In genomic region chr21:35390013-35390776, GRCh38 we compare ENCODE assay signal across 14 cellular contexts.
DNase-seq lines count a peak whose midpoint lies in the region; ATAC-seq, FAIRE-seq and TF ChIP-seq lines count a peak whose summit lies in the region.
"Had no signal": no experiment of that assay in that cellular context is flagged by ENCODE, and none has a peak within 500 bp of the region (broad histone marks: within the 10 kb centered on the region; RNA-seq: fewer than 3 reads in every experiment).

No MANE protein-coding gene starts in this region.

- peaks cover 8% of the 10 kb centered on the region for H3K9me3 Mint-ChIP-seq in stimulated activated naive CD8-positive, alpha-beta T cell treated with anti-CD3 and anti-CD28 coated beads, Interleukin-15, Interleukin-2, amounts not matched to agents 100 ng/mL and 50 ng/mL, for 24 hours
- peaks cover 0 to 10% of the 10 kb centered on the region in 2 donors for H3K9me3 Mint-ChIP-seq in stimulated activated naive CD8-positive, alpha-beta T cell treated with anti-CD3 and anti-CD28 coated beads, Interleukin-15, amount 100 ng/mL, for 72 hours
- H3K9me3 Mint-ChIP-seq in naive thymus-derived CD4-positive, alpha-beta T cell, result peaks cover 0 to 8% (median 2%) of the 10 kb centered on the region in 11 donors
- H3K9me3 Mint-ChIP-seq: CD4-positive, alpha-beta T cell; effector memory CD8-positive, alpha-beta T cell; H9 had no signal

- no peak overlapping the region for H3K4me3 ChIP-seq in fibroblast of mammary gland (ENCODE audit: control insufficient read depth, low read depth, low read length)
- H3K4me3 ChIP-seq in naive thymus-derived CD4-positive, alpha-beta T cell (ENCODE audit: low read length), result no peak overlapping the region
- no peak overlapping the region for H3K4me3 ChIP-seq in kidney (ENCODE audit: low read length in 2 of 2)
- H3K4me3 ChIP-seq: transverse colon had no signal

- peaks cover 30% of the 10 kb centered on the region for H3K4me1 Mint-ChIP-seq in stimulated activated naive CD8-positive, alpha-beta T cell treated with anti-CD3 and anti-CD28 coated beads, Interleukin-15, Interleukin-2, amounts not matched to agents 100 ng/mL and 50 ng/mL, for 24 hours (ENCODE audit: low read depth)
- H3K4me1 Mint-ChIP-seq in stimulated activated naive CD8-positive, alpha-beta T cell treated with anti-CD3 and anti-CD28 coated beads, Interleukin-15, amount 100 ng/mL, for 72 hours, result no peaks in the 10 kb centered on the region
- H3K4me1 Mint-ChIP-seq in naive thymus-derived CD4-positive, alpha-beta T cell, result no peaks in the 10 kb centered on the region
- H3K4me1 Mint-ChIP-seq: H9 had no signal

- H3K27me3 Mint-ChIP-seq in stimulated activated naive CD8-positive, alpha-beta T cell treated with anti-CD3 and anti-CD28 coated beads, Interleukin-15, Interleukin-2, amounts not matched to agents 100 ng/mL and 50 ng/mL, for 24 hours, result no peaks in the 10 kb centered on the region
- H3K27me3 Mint-ChIP-seq in stimulated activated naive CD8-positive, alpha-beta T cell treated with anti-CD3 and anti-CD28 coated beads, Interleukin-15, amount 100 ng/mL, for 72 hours, result no peaks in the 10 kb centered on the region
- H3K27me3 Mint-ChIP-seq in naive thymus-derived CD4-positive, alpha-beta T cell, result peaks cover 0 to 3% (median 0%) of the 10 kb centered on the region in 5 donors
- H3K27me3 Mint-ChIP-seq: CD4-positive, alpha-beta T cell had no signal

- no peaks in the 10 kb centered on the region for H3K36me3 ChIP-seq in naive thymus-derived CD4-positive, alpha-beta T cell (ENCODE audit: control insufficient read depth in 2 of 3, insufficient read depth in 3 of 3, low read length in 3 of 3)
- H3K36me3 ChIP-seq in kidney (ENCODE audit: control insufficient read depth in 1 of 2, insufficient read depth in 2 of 2, low read length in 2 of 2), result no peaks in the 10 kb centered on the region
- H3K36me3 ChIP-seq: transverse colon had no signal

- no peaks in the 10 kb centered on the region for H3K36me3 Mint-ChIP-seq in stimulated activated naive CD8-positive, alpha-beta T cell treated with anti-CD3 and anti-CD28 coated beads, Interleukin-15, Interleukin-2, amounts not matched to agents 100 ng/mL and 50 ng/mL, for 24 hours (ENCODE audit: low read depth)
- peaks cover 0 to 8% (median 5%) of the 10 kb centered on the region in 5 donors for H3K36me3 Mint-ChIP-seq in naive thymus-derived CD4-positive, alpha-beta T cell

- DNase-seq in stimulated activated naive CD8-positive, alpha-beta T cell treated with anti-CD3 and anti-CD28 coated beads, Interleukin-15, amount 100 ng/mL, for 72 hours, result no peak
- DNase-seq in NCI-H69 (lab: John Stamatoyannopoulos, UW) (peak; percentile 75), fibroblast of mammary gland (ENCODE audit: low read depth) (peak; percentile 62), kidney (no peak)
- DNase-seq in naive thymus-derived CD4-positive, alpha-beta T cell, result no peak
- DNase-seq: CD4-positive, alpha-beta T cell; effector memory CD8-positive, alpha-beta T cell; H9; mesendoderm; transverse colon had no signal

- no peak for FAIRE-seq in kidney (lab: Jason Lieb, UNC)
- FAIRE-seq: TTC549 had no signal

- H3K9me3 ChIP-seq in naive thymus-derived CD4-positive, alpha-beta T cell (ENCODE audit: control insufficient read depth in 2 of 3, low read length in 3 of 3), result no peaks in the 10 kb centered on the region
- no peaks in the 10 kb centered on the region for H3K9me3 ChIP-seq in kidney (ENCODE audit: control insufficient read depth in 1 of 2, low read length in 2 of 2)
- H3K9me3 ChIP-seq: transverse colon had no signal

- ATAC-seq in stimulated activated naive CD8-positive, alpha-beta T cell treated with anti-CD3 and anti-CD28 coated beads, Interleukin-15, amount 100 ng/mL, for 72 hours, result no peak
- no peak for ATAC-seq in GM19328 (IDR thresholded peaks at IDR 0.05; ENCODE audit: unreplicated experiment)
- no peak for ATAC-seq in naive thymus-derived CD4-positive, alpha-beta T cell
- no peak for ATAC-seq in GM19463 (IDR thresholded peaks at IDR 0.05; ENCODE audit: unreplicated experiment)
- ATAC-seq: effector memory CD8-positive, alpha-beta T cell had no signal

- POLR2A ChIA-PET in naive thymus-derived CD4-positive, alpha-beta T cell (lab: Charles Lee), result no interaction called here

- H3K27ac Mint-ChIP-seq in stimulated activated naive CD8-positive, alpha-beta T cell treated with anti-CD3 and anti-CD28 coated beads, Interleukin-15, Interleukin-2, amounts not matched to agents 100 ng/mL and 50 ng/mL, for 24 hours, result peak overlapping the region; percentile 51
- H3K27ac Mint-ChIP-seq in stimulated activated naive CD8-positive, alpha-beta T cell treated with anti-CD3 and anti-CD28 coated beads, Interleukin-15, amount 100 ng/mL, for 72 hours, result no peak overlapping the region
- no peak overlapping the region for H3K27ac Mint-ChIP-seq in naive thymus-derived CD4-positive, alpha-beta T cell
- H3K27ac Mint-ChIP-seq: CD4-positive, alpha-beta T cell; effector memory CD8-positive, alpha-beta T cell; H9 had no signal

- CTCF ChIA-PET in naive thymus-derived CD4-positive, alpha-beta T cell (lab: Charles Lee), result interaction anchor here (1.5 kb wide), 1 partner anchor 339 kb away, joined by 4 read pairs; no protein-coding TSS in a partner anchor

- no peak overlapping the region for H3K9ac ChIP-seq in kidney (ENCODE audit: low read length in 2 of 2)

- intact Hi-C loops in naive thymus-derived CD4-positive, alpha-beta T cell (cut with micrococcal nuclease), result no loop called here
- intact Hi-C loops in kidney (cut with DNase I), result no loop called here

- TF ChIP-seq CTCF in fibroblast of mammary gland (conservative IDR thresholded peaks at IDR 0.05; ENCODE audit: control insufficient read depth, insufficient read depth, low read depth, low read length) (no peak), kidney (IDR thresholded peaks at IDR 0.05; ENCODE audit: borderline replicate concordance, extremely low read depth, insufficient read depth) (no peak)

- H3K27ac ChIP-seq in naive thymus-derived CD4-positive, alpha-beta T cell (ENCODE audit: low read depth, low read length), result no peak overlapping the region
- H3K27ac ChIP-seq in kidney (ENCODE audit: low read depth in 2 of 2, low read length in 2 of 2), result no peak overlapping the region
- H3K27ac ChIP-seq: transverse colon had no signal

- H3K27me3 ChIP-seq in naive thymus-derived CD4-positive, alpha-beta T cell (ENCODE audit: control insufficient read depth in 2 of 2, insufficient read depth in 2 of 2, low read length in 2 of 2), result no peaks in the 10 kb centered on the region
- H3K27me3 ChIP-seq: transverse colon had no signal

- no peaks in the 10 kb centered on the region for H3K4me1 ChIP-seq in naive thymus-derived CD4-positive, alpha-beta T cell (ENCODE audit: control insufficient read depth in 2 of 2, insufficient read depth in 2 of 2, low read length in 2 of 2)
- no peaks in the 10 kb centered on the region for H3K4me1 ChIP-seq in kidney (ENCODE audit: control insufficient read depth in 1 of 2, insufficient read depth in 1 of 2, low read depth in 1 of 2, low read length in 2 of 2)
- H3K4me1 ChIP-seq: transverse colon had no signal

- H3K4me3 Mint-ChIP-seq in stimulated activated naive CD8-positive, alpha-beta T cell treated with anti-CD3 and anti-CD28 coated beads, Interleukin-15, Interleukin-2, amounts not matched to agents 100 ng/mL and 50 ng/mL, for 24 hours, result no peak overlapping the region
- H3K4me3 Mint-ChIP-seq in stimulated activated naive CD8-positive, alpha-beta T cell treated with anti-CD3 and anti-CD28 coated beads, Interleukin-15, amount 100 ng/mL, for 72 hours, result no peak overlapping the region
- H3K4me3 Mint-ChIP-seq in naive thymus-derived CD4-positive, alpha-beta T cell, result no peak overlapping the region
- H3K4me3 Mint-ChIP-seq: CD4-positive, alpha-beta T cell; effector memory CD8-positive, alpha-beta T cell; H9 had no signal

Comparison
In these comparisons a context has a peak if more than half of its experiments do, and no peak if none do; other contexts are left out.
1. DNase-seq: peak in NCI-H69 (single experiment) and fibroblast of mammary gland (single experiment); none in stimulated activated naive CD8-positive, alpha-beta T cell treated with anti-CD3 and anti-CD28 coated beads, Interleukin-15, amount 100 ng/mL, for 72 hours (0 of 2), naive thymus-derived CD4-positive, alpha-beta T cell (0 of 9) and kidney (single experiment).